Comparison of ENCODE assay signal across 15 cellular contexts in genomic region chr11:23313001-23313400, GRCh38.
DNase-seq lines count a peak whose midpoint lies in the region; ATAC-seq and TF ChIP-seq lines count a peak whose summit lies in the region.
"Had no signal": no experiment of that assay in that cellular context is flagged by ENCODE, and none has a peak within 500 bp of the region (broad histone marks: within the 10 kb centered on the region; RNA-seq: fewer than 3 reads in every experiment).

No MANE protein-coding gene starts in this region.

- no peak for TF ChIP-seq CTCF in AG10803 (conservative IDR thresholded peaks at IDR 0.05; ENCODE audit: low read length)
- TF ChIP-seq CTCF in breast epithelium (IDR thresholded peaks at IDR 0.05) = no peak

- intact Hi-C loops in breast epithelium (cut with DNase I; ENCODE audit: low total_unique reads) = no loop called here
- intact Hi-C loops in left colon (cut with DNase I, micrococcal nuclease) = no loop called here

- no peaks in the 10 kb centered on the region for H3K4me1 ChIP-seq in breast epithelium

- H3K36me3 ChIP-seq in breast epithelium = no peaks in the 10 kb centered on the region

- no peak for TF ChIP-seq POLR2A in breast epithelium (IDR thresholded peaks at IDR 0.05)

- H3K27ac ChIP-seq in breast epithelium = no peak overlapping the region
- H3K27ac ChIP-seq: C4-2B had no signal

- no peak for ATAC-seq in left colon
- ATAC-seq: HepG2 had no signal

- H3K9me3 ChIP-seq in breast epithelium = no peaks in the 10 kb centered on the region

- DNase-seq in AG10803 (ENCODE audit: low read depth) = peak; percentile 12
- peak; percentile 71 for DNase-seq in M059J (ENCODE audit: low read depth)
- DNase-seq in amniotic epithelial cell (ENCODE audit: low read depth) = peak; percentile 31
- DNase-seq in myocyte (ENCODE audit: low read depth) = peak; percentile 33
- DNase-seq in inferior parietal cortex (ENCODE audit: extremely low spot score) = no peak
- DNase-seq in breast epithelium (ENCODE audit: low spot score in 2 of 2) = no peak
- DNase-seq in stimulated activated CD4-positive, alpha-beta T cell treated with anti-CD3 and anti-CD28 coated beads, Interleukin-1b, Interleukin-23, amount 100 ng/mL, for 48 hours = no peak
- DNase-seq in left colon = no peak
- DNase-seq: H9, Karpas-422, MV-4-11, NCI-H446, Right ventricle myocardium superior had no signal

- H3K27me3 ChIP-seq in breast epithelium = no peaks in the 10 kb centered on the region

- H3K4me3 ChIP-seq in AG10803 (ENCODE audit: low read length) = no peak overlapping the region
- H3K4me3 ChIP-seq in breast epithelium = no peak overlapping the region

Comparison
In these comparisons a context has a peak if more than half of its experiments do, and no peak if none do; other contexts are left out.
1. DNase-seq: peak in AG10803 (single experiment), M059J (single experiment), amniotic epithelial cell (single experiment) and myocyte (single experiment); none in inferior parietal cortex (single experiment), breast epithelium (0 of 2), stimulated activated CD4-positive, alpha-beta T cell treated with anti-CD3 and anti-CD28 coated beads, Interleukin-1b, Interleukin-23, amount 100 ng/mL, for 48 hours (single experiment) and left colon (0 of 2).